ENCODE assay signal across 17 cellular contexts in the genomic region with DNA sequence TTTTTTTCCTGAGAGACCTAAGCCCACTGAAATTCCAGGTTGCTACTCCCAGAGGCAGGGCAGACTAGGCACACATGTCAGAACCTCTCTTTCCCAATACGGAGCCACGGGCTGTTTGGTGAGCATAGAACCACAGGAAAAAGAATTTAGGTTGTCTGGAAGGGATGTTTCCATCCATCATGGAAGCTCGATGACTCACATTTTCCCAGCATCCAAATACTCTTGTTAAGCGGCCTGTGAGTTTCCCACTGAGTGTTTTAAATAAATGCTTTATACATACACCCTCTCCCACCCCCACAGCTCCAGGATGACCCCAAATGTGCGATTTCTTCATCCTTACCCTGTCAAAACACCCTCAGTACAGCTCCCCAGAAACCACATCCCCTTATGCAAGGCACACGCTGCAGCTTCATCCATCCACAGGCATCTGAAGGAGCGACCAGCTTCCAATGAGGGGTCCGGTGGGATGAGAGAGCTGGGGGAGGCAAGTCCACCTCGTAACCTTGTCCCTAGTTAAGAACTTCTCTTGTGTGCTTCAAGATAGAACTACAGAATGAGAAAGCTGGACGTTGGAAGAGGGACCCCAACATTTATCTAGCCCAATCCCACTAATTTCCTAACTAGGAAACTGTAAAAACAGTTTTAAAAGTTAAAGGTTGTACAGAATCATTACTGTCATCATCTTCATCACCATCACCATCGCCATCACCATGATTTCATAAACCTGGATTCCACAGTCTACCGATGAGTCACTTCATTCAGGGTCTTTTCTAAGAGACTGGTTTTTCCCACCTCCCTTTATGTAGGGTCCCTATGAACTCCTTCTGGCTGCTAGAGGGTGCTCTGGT.
DNase-seq lines count a peak whose midpoint lies in the region; ATAC-seq and TF ChIP-seq lines count a peak whose summit lies in the region.
"Had no signal": no experiment of that assay in that cellular context is flagged by ENCODE, and none has a peak within 500 bp of the region (broad histone marks: within the 10 kb centered on the region; RNA-seq: fewer than 3 reads in every experiment).

No MANE protein-coding gene starts in this region.

- DNase-seq in activated naive CD4-positive, alpha-beta T cell treated with anti-CD3 and anti-CD28 coated beads, Interleukin-2, amount 10 ng/mL, durations not matched to agents 7 days and 5 days, result no peak
- DNase-seq in amniotic epithelial cell (ENCODE audit: low read depth) (peak; percentile 98), natural killer cell (no peak), NCI-H1105 treated with DMSO at 0.1 percent for 48 hours (lab: John Stamatoyannopoulos, UW) (no peak), NCI-H82 treated with DMSO at 0.1 percent for 48 hours (lab: John Stamatoyannopoulos, UW; ENCODE audit: unreplicated experiment) (no peak), OCI-M1 (lab: John Stamatoyannopoulos, UW) (no peak)
- DNase-seq: activated CD4-positive, alpha-beta T cell treated with anti-CD3 and anti-CD28 coated beads, Interleukin-2, amount 10 ng/mL, durations not matched to agents 7 days and 5 days; heart left ventricle; left ventricle myocardium superior; T-helper 2 cell had no signal

- H3K4me3 Mint-ChIP-seq in activated naive CD4-positive, alpha-beta T cell treated with anti-CD3 and anti-CD28 coated beads, Interleukin-2, amount 50 U/mL, for 24 hours, result no peak overlapping the region
- no peak overlapping the region for H3K4me3 Mint-ChIP-seq in activated naive CD4-positive, alpha-beta T cell treated with anti-CD3 and anti-CD28 coated beads, Interleukin-2, amount 10 ng/mL, durations not matched to agents 7 days and 5 days
- no peak overlapping the region for H3K4me3 Mint-ChIP-seq in natural killer cell
- H3K4me3 Mint-ChIP-seq: activated CD4-positive, alpha-beta T cell treated with anti-CD3 and anti-CD28 coated beads, Interleukin-2, amount 10 ng/mL, durations not matched to agents 7 days and 5 days; activated T-helper 1 cell treated with anti-CD3 and anti-CD28 coated beads, Interleukin-12 subunit alpha, Interleukin-12 subunit beta, Interleukin-2, Interleukin-4 antibody, amounts not matched to agents 30 ng/mL and 10 ng/mL and 1 ng/mL, durations not matched to agents 14 hours and 24 hours and 36 hours; brain; neural crest cell had no signal

- H3K4me1 ChIP-seq in iPS-20b (ENCODE audit: insufficient read depth, low read length), result peaks cover 24% of the 10 kb centered on the region

- no peaks in the 10 kb centered on the region for H3K36me3 Mint-ChIP-seq in activated naive CD4-positive, alpha-beta T cell treated with anti-CD3 and anti-CD28 coated beads, Interleukin-2, amount 50 U/mL, for 24 hours
- H3K36me3 Mint-ChIP-seq in activated naive CD4-positive, alpha-beta T cell treated with anti-CD3 and anti-CD28 coated beads, Interleukin-2, amount 10 ng/mL, durations not matched to agents 7 days and 5 days, result no peaks in the 10 kb centered on the region
- H3K36me3 Mint-ChIP-seq in natural killer cell, result no peaks in the 10 kb centered on the region
- H3K36me3 Mint-ChIP-seq: brain had no signal

- no peak for ATAC-seq in natural killer cell

- H3K27me3 Mint-ChIP-seq in activated naive CD4-positive, alpha-beta T cell treated with anti-CD3 and anti-CD28 coated beads, Interleukin-2, amount 50 U/mL, for 24 hours, result no peaks in the 10 kb centered on the region
- H3K27me3 Mint-ChIP-seq in activated naive CD4-positive, alpha-beta T cell treated with anti-CD3 and anti-CD28 coated beads, Interleukin-2, amount 10 ng/mL, durations not matched to agents 7 days and 5 days, result peaks cover 26% of the 10 kb centered on the region
- H3K27me3 Mint-ChIP-seq in natural killer cell (ENCODE audit: low read depth in 2 of 2), result peaks cover 0 to 2% of the 10 kb centered on the region in 2 donors
- H3K27me3 Mint-ChIP-seq: activated CD4-positive, alpha-beta T cell treated with anti-CD3 and anti-CD28 coated beads, Interleukin-2, amount 10 ng/mL, durations not matched to agents 7 days and 5 days had no signal

- H3K27ac ChIP-seq in iPS-20b (ENCODE audit: low read length), result no peak overlapping the region
- H3K27ac ChIP-seq: 22Rv1, suprapubic skin had no signal

- H3K9me3 ChIP-seq in iPS-20b (ENCODE audit: insufficient read depth, low read depth, low read length), result no peaks in the 10 kb centered on the region
- H3K9me3 ChIP-seq: heart left ventricle, suprapubic skin had no signal

- H3K27ac Mint-ChIP-seq in activated naive CD4-positive, alpha-beta T cell treated with anti-CD3 and anti-CD28 coated beads, Interleukin-2, amount 50 U/mL, for 24 hours, result peak overlapping the region; percentile 35
- H3K27ac Mint-ChIP-seq in activated naive CD4-positive, alpha-beta T cell treated with anti-CD3 and anti-CD28 coated beads, Interleukin-2, amount 10 ng/mL, durations not matched to agents 7 days and 5 days, result no peak overlapping the region
- no peak overlapping the region for H3K27ac Mint-ChIP-seq in natural killer cell
- H3K27ac Mint-ChIP-seq: activated CD4-positive, alpha-beta T cell treated with anti-CD3 and anti-CD28 coated beads, Interleukin-2, amount 10 ng/mL, durations not matched to agents 7 days and 5 days; activated T-helper 1 cell treated with anti-CD3 and anti-CD28 coated beads, Interleukin-12 subunit alpha, Interleukin-12 subunit beta, Interleukin-2, Interleukin-4 antibody, amounts not matched to agents 30 ng/mL and 10 ng/mL and 1 ng/mL, durations not matched to agents 14 hours and 24 hours and 36 hours had no signal

- intact Hi-C loops in natural killer cell (cut with micrococcal nuclease), result no loop called here

- H3K27me3 ChIP-seq in iPS-20b (ENCODE audit: insufficient read depth, low read length), result no peaks in the 10 kb centered on the region
- H3K27me3 ChIP-seq: heart left ventricle, suprapubic skin had no signal

- no peak overlapping the region for H3K9ac ChIP-seq in iPS-20b (ENCODE audit: low read depth, low read length)

- CTCF ChIA-PET in activated naive CD4-positive, alpha-beta T cell treated with anti-CD3 and anti-CD28 coated beads, Interleukin-2, amount 10 ng/mL, durations not matched to agents 7 days and 5 days (lab: Charles Lee), result no interaction called here

- H3K4me3 ChIP-seq in iPS-20b (ENCODE audit: low read length), result peak overlapping the region; percentile 6; the same call in 1 of the 2 replicates
- H3K4me3 ChIP-seq: heart left ventricle, suprapubic skin had no signal

- no peak for TF ChIP-seq CTCF in natural killer cell (IDR thresholded peaks at IDR 0.05)

- no peaks in the 10 kb centered on the region for H3K4me1 Mint-ChIP-seq in activated naive CD4-positive, alpha-beta T cell treated with anti-CD3 and anti-CD28 coated beads, Interleukin-2, amount 50 U/mL, for 24 hours
- no peaks in the 10 kb centered on the region for H3K4me1 Mint-ChIP-seq in activated naive CD4-positive, alpha-beta T cell treated with anti-CD3 and anti-CD28 coated beads, Interleukin-2, amount 10 ng/mL, durations not matched to agents 7 days and 5 days
- H3K4me1 Mint-ChIP-seq in natural killer cell, result no peaks in the 10 kb centered on the region
- H3K4me1 Mint-ChIP-seq: activated CD4-positive, alpha-beta T cell treated with anti-CD3 and anti-CD28 coated beads, Interleukin-2, amount 10 ng/mL, durations not matched to agents 7 days and 5 days had no signal

- H3K36me3 ChIP-seq in iPS-20b (ENCODE audit: insufficient read depth, low read depth, low read length), result peaks cover 6% of the 10 kb centered on the region; the same call in 1 of the 2 replicates
- H3K36me3 ChIP-seq: heart left ventricle, suprapubic skin had no signal

- no peaks in the 10 kb centered on the region for H3K9me3 Mint-ChIP-seq in activated naive CD4-positive, alpha-beta T cell treated with anti-CD3 and anti-CD28 coated beads, Interleukin-2, amount 50 U/mL, for 24 hours
- H3K9me3 Mint-ChIP-seq in activated naive CD4-positive, alpha-beta T cell treated with anti-CD3 and anti-CD28 coated beads, Interleukin-2, amount 10 ng/mL, durations not matched to agents 7 days and 5 days, result no peaks in the 10 kb centered on the region
- H3K9me3 Mint-ChIP-seq in natural killer cell, result no peaks in the 10 kb centered on the region
- H3K9me3 Mint-ChIP-seq: activated CD4-positive, alpha-beta T cell treated with anti-CD3 and anti-CD28 coated beads, Interleukin-2, amount 10 ng/mL, durations not matched to agents 7 days and 5 days; activated T-helper 1 cell treated with anti-CD3 and anti-CD28 coated beads, Interleukin-12 subunit alpha, Interleukin-12 subunit beta, Interleukin-2, Interleukin-4 antibody, amounts not matched to agents 30 ng/mL and 10 ng/mL and 1 ng/mL, durations not matched to agents 14 hours and 24 hours and 36 hours; neural crest cell had no signal
